In the genomic region with DNA sequence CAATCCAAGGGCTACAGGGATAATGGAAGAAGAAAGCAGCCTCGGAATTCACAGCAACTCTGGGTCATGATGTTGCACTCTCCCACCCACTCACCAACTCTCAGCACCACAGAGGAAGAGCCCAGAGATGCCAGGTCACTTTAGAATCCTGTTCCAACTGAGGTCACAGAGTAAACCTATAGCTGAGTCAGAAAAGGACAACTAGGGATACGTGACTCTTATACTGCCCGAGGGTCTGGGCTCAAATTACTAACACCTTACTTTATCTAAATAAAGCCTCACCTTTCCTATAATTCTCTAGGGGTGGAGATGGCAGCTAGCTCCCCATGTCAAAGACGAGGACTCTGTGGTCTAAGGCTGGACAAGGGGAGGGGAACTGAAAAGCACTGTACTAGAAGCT, we compare ENCODE assay signal across 19 cellular contexts.
"Had no signal": no experiment of that assay in that cellular context is flagged by ENCODE, and none has a peak within 500 bp of the region (broad histone marks: within the 10 kb centered on the region; RNA-seq: fewer than 3 reads in every experiment).

No MANE protein-coding gene starts in this region.

- H3K27ac ChIP-seq: parathyroid adenoma, right lobe of liver, upper lobe of left lung had no signal

- H3K4me3 Mint-ChIP-seq: naive thymus-derived CD8-positive, alpha-beta T cell had no signal

- DNase-seq: activated CD4-positive, alpha-beta T cell treated with anti-CD3 and anti-CD28 coated beads, Interleukin-2, amount 50 U/mL, for 1 hour; activated naive CD4-positive, alpha-beta T cell; dorsolateral prefrontal cortex; erythroblast; foreskin melanocyte; glutamatergic neuron; hippocampal formation; left cardiac atrium; mesendoderm; naive thymus-derived CD8-positive, alpha-beta T cell; right lobe of liver; SK-N-SH; stimulated activated CD4-positive, alpha-beta T cell treated with anti-CD3 and anti-CD28 coated beads, Interleukin-4, amount 100 ng/mL, for 1 hour; stomach; T1000; upper lobe of left lung had no signal

- H3K27me3 Mint-ChIP-seq: naive thymus-derived CD8-positive, alpha-beta T cell had no signal

- H3K4me3 ChIP-seq: dorsolateral prefrontal cortex, right lobe of liver, smooth muscle cell, stomach, upper lobe of left lung had no signal

- H3K9me3 Mint-ChIP-seq: naive thymus-derived CD8-positive, alpha-beta T cell had no signal

- H3K9ac ChIP-seq: parathyroid adenoma, SK-N-SH had no signal

- H3K9me3 ChIP-seq: neutrophil, right lobe of liver, SK-N-SH, stomach, upper lobe of left lung had no signal

- ATAC-seq: left cardiac atrium; naive thymus-derived CD8-positive, alpha-beta T cell had no signal

- H3K27me3 ChIP-seq: dorsolateral prefrontal cortex, neutrophil, right lobe of liver, stomach, upper lobe of left lung had no signal
